ENCODE assay signal across 8 cellular contexts in the genomic region with DNA sequence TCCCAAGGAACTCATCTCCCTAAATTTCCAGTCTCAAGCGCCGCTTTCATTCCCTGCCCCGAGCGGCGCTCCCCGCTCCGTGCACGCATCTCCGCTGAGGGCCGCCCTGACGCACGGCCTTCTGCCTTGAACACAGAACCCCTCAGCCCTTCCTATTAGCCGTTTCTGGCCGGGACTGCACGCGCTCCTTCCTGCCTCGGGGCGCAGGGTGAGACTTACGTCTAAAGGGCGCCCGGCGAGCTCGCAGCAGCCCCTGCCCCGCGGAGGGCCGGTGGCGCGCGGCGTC. TPM values are rescaled to one million over a fixed set of nuclear protein-coding genes. Genes with fewer than 3 reads are reported as not detected.
DNase-seq lines count a peak whose midpoint lies in the region; ATAC-seq and TF ChIP-seq lines count a peak whose summit lies in the region.

No MANE protein-coding gene starts in this region.

- ATAC-seq in activated CD8-positive, alpha-beta memory T cell treated with anti-CD3 and anti-CD28 coated beads, Interleukin-2, amount 10 ng/mL, durations not matched to agents 7 days and 5 days, result peak; percentile 46
- peak; percentile 55 for ATAC-seq in activated naive CD8-positive, alpha-beta T cell treated with anti-CD3 and anti-CD28 coated beads, Interleukin-2, amount 50 U/mL, for 24 hours
- peak; percentile 31 to 39 for ATAC-seq in gastrocnemius medialis

- H3K9me3 ChIP-seq in HEK293 (ENCODE audit: control insufficient read depth, insufficient read depth, low read depth, low read length) (no peaks in the 10 kb centered on the region), MM.1S (replicated peaks; ENCODE audit: insufficient read depth, low read length) (no peaks in the 10 kb centered on the region), hepatocyte (ENCODE audit: low read depth) (no peaks in the 10 kb centered on the region), gastrocnemius medialis (no peaks in the 10 kb centered on the region)

- POLR2A ChIA-PET in HEK293 (lab: Yijun Ruan, JAX), result interaction anchor here (1.0 to 1.6 kb wide), 6 partner anchors 9 to 54 kb away, joined by 3 to 5 read pairs (median 4); no protein-coding TSS in a partner anchor

- CTCF ChIA-PET in activated CD8-positive, alpha-beta memory T cell treated with anti-CD3 and anti-CD28 coated beads, Interleukin-2, amount 10 ng/mL, durations not matched to agents 7 days and 5 days (lab: Charles Lee), result interaction anchor here (0.8 to 1.2 kb wide), 2 partner anchors 96 to 197 kb away, joined by 3 to 4 read pairs; no protein-coding TSS in a partner anchor
- CTCF ChIA-PET in HEK293 (lab: Yijun Ruan, JAX), result interaction anchor here (1.0 kb wide), 1 partner anchor 101 kb away, joined by 4 read pairs; no protein-coding TSS in a partner anchor

- H4K20me1 ChIP-seq in MM.1S (ENCODE audit: insufficient read depth, low read length) (peaks cover 8% of the 10 kb centered on the region), hepatocyte (ENCODE audit: insufficient read depth, poor library complexity, severe bottlenecking) (peaks cover 39% of the 10 kb centered on the region)

- H3K9me2 ChIP-seq in MM.1S (replicated peaks; ENCODE audit: insufficient read depth, low read length) (no peaks in the 10 kb centered on the region), hepatocyte (replicated peaks; ENCODE audit: insufficient read depth) (no peaks in the 10 kb centered on the region)

- in situ Hi-C loops in gastrocnemius medialis (cut with MboI; ENCODE audit: low sequenced_read_pairs in 4 of 4), result loop anchor here in 1 of 4 donors (10.0 kb wide), 1 partner anchor 53 kb away; no protein-coding TSS in a partner anchor

- intact Hi-C loops in gastrocnemius medialis (cut with DNase I; ENCODE audit: low total_unique reads), result loop anchor here (2.0 to 5.0 kb wide), 3 partner anchors 55 to 1290 kb away; partner anchors contain the start of genes ACBD5 and RAB18

- peaks cover 58% of the 10 kb centered on the region for H3K36me3 Mint-ChIP-seq in activated CD8-positive, alpha-beta memory T cell treated with anti-CD3 and anti-CD28 coated beads, Interleukin-2, amount 10 ng/mL, durations not matched to agents 7 days and 5 days
- H3K36me3 Mint-ChIP-seq in activated naive CD8-positive, alpha-beta T cell treated with anti-CD3 and anti-CD28 coated beads, Interleukin-2, amount 50 U/mL, for 24 hours (ENCODE audit: low read depth), result peaks cover 45% of the 10 kb centered on the region

- H2AFZ ChIP-seq in MM.1S (ENCODE audit: low read length), result peak overlapping the region; percentile 74
- peak overlapping the region; percentile 86 for H2AFZ ChIP-seq in hepatocyte

- H3K9me3 Mint-ChIP-seq in activated CD8-positive, alpha-beta memory T cell treated with anti-CD3 and anti-CD28 coated beads, Interleukin-2, amount 10 ng/mL, durations not matched to agents 7 days and 5 days (ENCODE audit: low read depth), result peaks cover 2% of the 10 kb centered on the region
- H3K9me3 Mint-ChIP-seq in activated naive CD8-positive, alpha-beta T cell treated with anti-CD3 and anti-CD28 coated beads, Interleukin-2, amount 50 U/mL, for 24 hours, result peaks cover 5% of the 10 kb centered on the region

- no peak for TF ChIP-seq POLR2A in gastrocnemius medialis (IDR thresholded peaks at IDR 0.05)

- H3K4me3 ChIP-seq in HEK293 (ENCODE audit: low read depth, low read length), result peak overlapping the region; percentile 89
- peak overlapping the region; percentile 81 for H3K4me3 ChIP-seq in MM.1S (ENCODE audit: low read length)
- H3K4me3 ChIP-seq in hepatocyte, result peak overlapping the region; percentile 91
- H3K4me3 ChIP-seq in gastrocnemius medialis, result peak overlapping the region; percentile 78 to 99 (median 90)

- H3K4me2 ChIP-seq in MM.1S (ENCODE audit: low read depth, low read length) (peak overlapping the region; percentile 70; the same call in 1 of the 2 replicates), hepatocyte (peak overlapping the region; percentile 92)

- peaks cover 27 to 33% of the 10 kb centered on the region in 2 experiments for H3K36me3 ChIP-seq in HEK293 (ENCODE audit: control insufficient read depth in 2 of 2, insufficient read depth in 1 of 2, low read length in 2 of 2)
- peaks cover 6% of the 10 kb centered on the region; the same call in 1 of the 2 replicates for H3K36me3 ChIP-seq in MM.1S (replicated peaks; ENCODE audit: insufficient read depth, low read length)
- peaks cover 5% of the 10 kb centered on the region for H3K36me3 ChIP-seq in hepatocyte (replicated peaks; ENCODE audit: insufficient read depth, low read depth)
- peaks cover 0 to 20% of the 10 kb centered on the region in 2 donors for H3K36me3 ChIP-seq in gastrocnemius medialis

- H3K79me2 ChIP-seq in MM.1S (ENCODE audit: low read length) (peaks cover 53% of the 10 kb centered on the region), hepatocyte (peaks cover 80% of the 10 kb centered on the region)

- no peak for DNase-seq in activated CD8-positive, alpha-beta memory T cell treated with anti-CD3 and anti-CD28 coated beads, Interleukin-2, amount 10 ng/mL, durations not matched to agents 7 days and 5 days
- DNase-seq in activated CD8-positive, alpha-beta memory T cell treated with anti-CD3 and anti-CD28 coated beads, Interleukin-2, amount 50 U/mL, for 48 hours, result no peak
- DNase-seq in MM.1S (no peak), hepatocyte (ENCODE audit: low spot score) (no peak), gastrocnemius medialis (peak; percentile 6 to 36), RPMI8226 (no peak)
- no peak for DNase-seq in activated naive CD8-positive, alpha-beta T cell treated with anti-CD3 and anti-CD28 coated beads, Interleukin-2, amount 50 U/mL, for 24 hours

- H3K4me1 ChIP-seq in HEK293 (ENCODE audit: control insufficient read depth, insufficient read depth, low read length) (peaks cover 13% of the 10 kb centered on the region), MM.1S (ENCODE audit: low read length) (peaks cover 24% of the 10 kb centered on the region), hepatocyte (ENCODE audit: insufficient read depth) (peaks cover 23% of the 10 kb centered on the region), gastrocnemius medialis (peaks cover 32 to 37% of the 10 kb centered on the region in 2 donors)

- H3K4me3 Mint-ChIP-seq in activated CD8-positive, alpha-beta memory T cell treated with anti-CD3 and anti-CD28 coated beads, Interleukin-2, amount 10 ng/mL, durations not matched to agents 7 days and 5 days, result peak overlapping the region; percentile 91
- peak overlapping the region; percentile 92 for H3K4me3 Mint-ChIP-seq in activated naive CD8-positive, alpha-beta T cell treated with anti-CD3 and anti-CD28 coated beads, Interleukin-2, amount 50 U/mL, for 24 hours

- peak overlapping the region; percentile 98 for H3K9ac ChIP-seq in MM.1S (ENCODE audit: low read length)

- no peaks in the 10 kb centered on the region for H3K27me3 Mint-ChIP-seq in activated CD8-positive, alpha-beta memory T cell treated with anti-CD3 and anti-CD28 coated beads, Interleukin-2, amount 10 ng/mL, durations not matched to agents 7 days and 5 days
- H3K27me3 Mint-ChIP-seq in activated naive CD8-positive, alpha-beta T cell treated with anti-CD3 and anti-CD28 coated beads, Interleukin-2, amount 50 U/mL, for 24 hours, result no peaks in the 10 kb centered on the region

- peaks cover 49% of the 10 kb centered on the region for H3K4me1 Mint-ChIP-seq in activated CD8-positive, alpha-beta memory T cell treated with anti-CD3 and anti-CD28 coated beads, Interleukin-2, amount 10 ng/mL, durations not matched to agents 7 days and 5 days
- peaks cover 56% of the 10 kb centered on the region for H3K4me1 Mint-ChIP-seq in activated naive CD8-positive, alpha-beta T cell treated with anti-CD3 and anti-CD28 coated beads, Interleukin-2, amount 50 U/mL, for 24 hours

- H3K27ac ChIP-seq in HEK293 (ENCODE audit: extremely low read depth, low read depth, low read length) (peak overlapping the region; percentile 98), MM.1S (ENCODE audit: low read length) (peak overlapping the region; percentile 99), hepatocyte (peak overlapping the region; percentile 100), gastrocnemius medialis (peak overlapping the region; percentile 95 to 99 (median 98))

- WGBS in hepatocyte (ENCODE audit: low lambda C conversion rate, missing lambda C conversion rate), result under 1% methylated on average over 30 of the region's 30 CpGs

- H3F3A ChIP-seq in MM.1S (ENCODE audit: insufficient read depth, low read length), result peaks cover 3% of the 10 kb centered on the region; the same call in 1 of the 2 replicates

- no peak for TF ChIP-seq CTCF in HEK293 (tag by site-specific recombination; IDR thresholded peaks at IDR 0.05)
- no peak for TF ChIP-seq CTCF in MM.1S (IDR thresholded peaks at IDR 0.05; ENCODE audit: low read length)
- TF ChIP-seq CTCF in hepatocyte (IDR thresholded peaks at IDR 0.05; ENCODE audit: poor library complexity), result no peak
- TF ChIP-seq CTCF in gastrocnemius medialis (IDR thresholded peaks at IDR 0.05 in 4 of 5, conservative IDR thresholded peaks at IDR 0.05 in 1 of 5), result no peak

- no peaks in the 10 kb centered on the region for H3K27me3 ChIP-seq in MM.1S (replicated peaks; ENCODE audit: insufficient read depth, low read length)
- H3K27me3 ChIP-seq in hepatocyte, result no peaks in the 10 kb centered on the region
- no peaks in the 10 kb centered on the region for H3K27me3 ChIP-seq in gastrocnemius medialis

- peak overlapping the region; percentile 97 for H3K27ac Mint-ChIP-seq in activated CD8-positive, alpha-beta memory T cell treated with anti-CD3 and anti-CD28 coated beads, Interleukin-2, amount 10 ng/mL, durations not matched to agents 7 days and 5 days
- H3K27ac Mint-ChIP-seq in activated naive CD8-positive, alpha-beta T cell treated with anti-CD3 and anti-CD28 coated beads, Interleukin-2, amount 50 U/mL, for 24 hours, result peak overlapping the region; percentile 95

TF ChIP-seq in HEK293, 187 proteins besides CTCF, POLR2A, EP300 and RAD21 (continues in another document):
- TF ChIP-seq ZNF398 (tag by site-specific recombination; IDR thresholded peaks at IDR 0.05) (no peak), HOXC10 (CRISPR knock-in tag; IDR thresholded peaks at IDR 0.05) (0 out of 2 replicates have a peak, but pooled peaks have one; percentile 48)

RNA-seq across cellular contexts. Expression of gene WAC, which starts 0.8 kb away (rescaled TPM):
- 100 to 1,000 TPM; 128 to 141 TPM for total RNA-seq in activated CD8-positive, alpha-beta memory T cell treated with anti-CD3 and anti-CD28 coated beads, Interleukin-2, amount 10 ng/mL, durations not matched to agents 7 days and 5 days
- total RNA-seq in hepatocyte, result 86.3 and 94.6 TPM in 2 replicates
- polyA plus RNA-seq in hepatocyte, result 59.4 and 69.4 TPM in 2 replicates
- 10 to 100 TPM; 55.7 to 83.4 (median 69.6) TPM for total RNA-seq in gastrocnemius medialis

Comparison
In these comparisons a context has a peak if more than half of its experiments do, and no peak if none do; other contexts are left out.
1. DNase-seq: peak in gastrocnemius medialis (2 of 2); none in activated CD8-positive, alpha-beta memory T cell treated with anti-CD3 and anti-CD28 coated beads, Interleukin-2, amount 10 ng/mL, durations not matched to agents 7 days and 5 days (single experiment), activated CD8-positive, alpha-beta memory T cell treated with anti-CD3 and anti-CD28 coated beads, Interleukin-2, amount 50 U/mL, for 48 hours (single experiment), MM.1S (single experiment), activated naive CD8-positive, alpha-beta T cell treated with anti-CD3 and anti-CD28 coated beads, Interleukin-2, amount 50 U/mL, for 24 hours (single experiment), hepatocyte (single experiment) and RPMI8226 (single experiment).
2. Peak in every context shown above with its lines, with median percentiles within 50 percentile points of each other: ATAC-seq, H3K27ac ChIP-seq and H3K4me3 ChIP-seq.